8 cellular contexts compared by ENCODE assay signal in the genomic region with DNA sequence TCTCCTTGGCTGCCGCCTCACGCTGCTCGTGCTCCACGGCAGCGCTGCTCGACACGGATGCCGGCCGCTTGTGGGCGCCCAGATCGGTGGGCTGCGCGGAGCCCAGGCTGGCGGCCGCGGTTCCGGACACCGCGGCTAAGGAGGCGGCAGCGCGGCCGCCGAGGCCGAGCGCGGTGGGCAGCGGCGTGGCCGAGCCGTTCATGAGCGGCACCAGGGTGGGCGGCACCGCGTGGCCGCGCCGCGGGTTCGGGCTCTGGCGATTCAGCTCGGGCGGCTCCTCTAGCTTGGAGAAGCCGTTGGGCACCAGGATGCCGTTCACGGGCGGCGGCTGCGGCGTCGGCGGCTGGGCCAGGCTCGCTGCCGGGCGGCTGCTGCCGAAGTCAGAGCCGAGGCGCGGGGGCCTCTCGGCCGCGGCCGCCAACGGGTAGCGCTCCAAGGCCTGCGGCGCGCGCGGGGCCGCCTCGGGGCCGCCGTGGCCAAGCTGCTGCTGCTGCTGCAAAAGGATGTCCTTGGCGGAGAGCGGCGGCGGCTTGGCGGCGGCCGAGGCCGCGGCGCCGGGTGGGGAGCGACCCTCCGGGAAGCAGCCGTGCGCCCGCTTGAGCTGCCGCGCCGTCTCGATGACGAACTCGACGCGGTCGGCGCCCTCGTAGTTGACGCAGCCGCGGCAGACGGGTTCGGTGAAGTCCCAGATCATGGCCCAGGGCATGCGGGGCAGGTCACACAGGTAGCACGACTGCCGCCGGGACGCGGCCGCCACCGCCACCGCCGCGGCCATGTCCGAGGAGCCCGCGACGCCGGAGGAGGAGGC. TPM values are rescaled to one million over a fixed set of nuclear protein-coding genes. Genes with fewer than 3 reads are reported as not detected.
DNase-seq lines count a peak whose midpoint lies in the region; ATAC-seq, FAIRE-seq and TF ChIP-seq lines count a peak whose summit lies in the region.

No MANE protein-coding gene starts in this region.

- peaks cover 54% of the 10 kb centered on the region for H3K79me2 ChIP-seq in K562 (ENCODE audit: control insufficient read depth, insufficient read depth, low read length)

- peak overlapping the region; percentile 6; the same call in 1 of the 2 replicates for H2AFZ ChIP-seq in K562 (ENCODE audit: low read depth, low read length)

- POLR2A ChIA-PET in K562 (lab: Yijun Ruan, JAX): interaction anchor here (0.5 to 6.1 kb wide), 16 partner anchors 8 to 482 kb away, joined by 3 to 42 read pairs (median 4); partner anchors contain the start of gene TARBP1

- peak; percentile 47 for TF ChIP-seq POLR2A in K562 (conservative IDR thresholded peaks at IDR 0.05)

- CTCF ChIA-PET in K562 (lab: Yijun Ruan, JAX; ENCODE audit: low intra/inter-chr PET ratio): interaction anchor here (0.9 kb wide), 1 partner anchor 367 kb away, joined by 3 read pairs; no protein-coding TSS in a partner anchor

- H3K9ac ChIP-seq in K562 (ENCODE audit: insufficient read depth in 1 of 2, low read depth in 2 of 2, low read length in 2 of 2): peak overlapping the region; percentile 93 to 99

- peaks cover 41% of the 10 kb centered on the region for H3K36me3 ChIP-seq in K562 (ENCODE audit: control insufficient read depth, insufficient read depth, low read length)

- no peaks in the 10 kb centered on the region for H3K27me3 ChIP-seq in K562 (ENCODE audit: control insufficient read depth in 2 of 2, insufficient read depth in 2 of 2, low read length in 2 of 2)

- H3K4me2 ChIP-seq in K562 (ENCODE audit: insufficient read depth, low read length): peak overlapping the region; percentile 94

- no peak for TF ChIP-seq EP300 in K562 (IDR thresholded peaks at IDR 0.05; ENCODE audit: low read length)

- no TSS peak for BruUV-seq in K562 (replicated peaks; lab: Mats Ljungman, UMichigan)

- peaks cover 29% of the 10 kb centered on the region; the same call in 1 of the 2 replicates for H4K20me1 ChIP-seq in K562 (replicated peaks; ENCODE audit: control insufficient read depth, insufficient read depth, low read length)

- H3K4me1 ChIP-seq in K562 (replicated peaks in 1 of 2; ENCODE audit: control insufficient read depth in 2 of 2, insufficient read depth in 2 of 2, low read length in 2 of 2): peaks cover 41 to 47% of the 10 kb centered on the region in 2 experiments

- no peak for FAIRE-seq in K562 (lab: Jason Lieb, UNC)
- FAIRE-seq in urothelium cell line (lab: Jason Lieb, UNC): no peak

- H3K9me3 ChIP-seq in K562 (replicated peaks; ENCODE audit: control insufficient read depth, insufficient read depth, low read depth, low read length): no peaks in the 10 kb centered on the region

- intact Hi-C loops in K562 (cut with micrococcal nuclease): loop anchor here (1.0 to 10.0 kb wide), 3 partner anchors 110 to 896 kb away; partner anchors contain the start of gene B3GALNT2

- H3K27ac ChIP-seq in 22Rv1 (peak overlapping the region; percentile 100), K562 (ENCODE audit: extremely low read depth, low read depth, low read length) (peak overlapping the region; percentile 90)

- 1% methylated on average over 91 of the region's 122 CpGs for WGBS in K562 (ENCODE audit: insufficient coverage, low coverage, missing lambda C conversion rate)

- no peaks in the 10 kb centered on the region for H3K9me1 ChIP-seq in K562 (ENCODE audit: control insufficient read depth, insufficient read depth, low read length)

- TF ChIP-seq CTCF in 22Rv1 (IDR thresholded peaks at IDR 0.05) (peak; percentile 34), K562 (IDR thresholded peaks at IDR 0.05 in 2 of 3, conservative IDR thresholded peaks at IDR 0.05 in 1 of 3; ENCODE audit: insufficient read depth in 2 of 3, low read depth in 1 of 3, low read length in 3 of 3) (no peak)

- no peak; a peak in 1 of 4 replicates for TF ChIP-seq RAD21 in K562 (CRISPR knock-in tag; conservative IDR thresholded peaks at IDR 0.05 in 1 of 2, IDR thresholded peaks at IDR 0.05 in 1 of 2)

- in situ Hi-C loops in K562 (cut with MboI): no loop called here

- H3K4me3 ChIP-seq in K562: peak overlapping the region; percentile 69

- DNase-seq in T-helper 22 cell (ENCODE audit: low read depth): peak; percentile 69
- peak; percentile 32 to 74 (median 48) for DNase-seq in K562 (ENCODE audit: extremely low read depth in 1 of 4, low spot score in 3 of 4)
- DNase-seq in islet precursor cell: peak; percentile 71
- DNase-seq in stimulated activated CD4-positive, alpha-beta T cell treated with anti-CD3 and anti-CD28 coated beads, Interleukin-1b, Interleukin-23, amount 100 ng/mL, for 48 hours: peak; percentile 80
- DNase-seq in pons (ENCODE audit: low spot score): no peak
- no peak for DNase-seq in urothelium cell line (ENCODE audit: low spot score)

- ATAC-seq in GM21737 (IDR thresholded peaks at IDR 0.05; ENCODE audit: unreplicated experiment) (peak; percentile 14), K562 (no peak)

TF ChIP-seq in K562, 482 proteins besides CTCF, POLR2A, EP300 and RAD21 (continues in another document):
- TF ChIP-seq SOX6 (IDR thresholded peaks at IDR 0.05): 0 out of 2 replicates have a peak, but pooled peaks have one; percentile 15
- TF ChIP-seq MTA3 (IDR thresholded peaks at IDR 0.05; ENCODE audit: borderline replicate concordance): peak; percentile 6; the same call in 1 of the 2 replicates
- peak; percentile 87 for TF ChIP-seq FUS (optimal IDR thresholded peaks at IDR 0.05; ENCODE audit: low read depth, low read length)
- TF ChIP-seq BACH1 (tag; IDR thresholded peaks at IDR 0.05): no peak
- TF ChIP-seq FOXM1 (IDR thresholded peaks at IDR 0.05; ENCODE audit: low read depth): no peak
- peak; percentile 19; the same call in 1 of the 2 replicates for TF ChIP-seq FOXM1 (CRISPR knock-in tag; IDR thresholded peaks at IDR 0.05; ENCODE audit: low read depth)
- TF ChIP-seq CHD2 (IDR thresholded peaks at IDR 0.05; ENCODE audit: low read depth, low read length): 0 out of 2 replicates have a peak, but pooled peaks have one; percentile 13
- no peak for TF ChIP-seq KDM4B (IDR thresholded peaks at IDR 0.05; ENCODE audit: borderline replicate concordance in 2 of 2, low read depth in 1 of 2)
- TF ChIP-seq SMAD4 (CRISPR knock-in tag; conservative IDR thresholded peaks at IDR 0.05): peak; percentile 44
- peak in 2 of 3 experiments; percentile 48 to 80 for TF ChIP-seq YY1 (IDR thresholded peaks at IDR 0.05; ENCODE audit: borderline replicate concordance in 1 of 3, control insufficient read depth in 1 of 3, extremely low read depth in 1 of 3, insufficient read depth in 3 of 3, insufficient read length in 1 of 3, insufficient replicate concordance in 2 of 3, low read depth in 1 of 3, low read length in 2 of 3)
- TF ChIP-seq, protein P1, sequence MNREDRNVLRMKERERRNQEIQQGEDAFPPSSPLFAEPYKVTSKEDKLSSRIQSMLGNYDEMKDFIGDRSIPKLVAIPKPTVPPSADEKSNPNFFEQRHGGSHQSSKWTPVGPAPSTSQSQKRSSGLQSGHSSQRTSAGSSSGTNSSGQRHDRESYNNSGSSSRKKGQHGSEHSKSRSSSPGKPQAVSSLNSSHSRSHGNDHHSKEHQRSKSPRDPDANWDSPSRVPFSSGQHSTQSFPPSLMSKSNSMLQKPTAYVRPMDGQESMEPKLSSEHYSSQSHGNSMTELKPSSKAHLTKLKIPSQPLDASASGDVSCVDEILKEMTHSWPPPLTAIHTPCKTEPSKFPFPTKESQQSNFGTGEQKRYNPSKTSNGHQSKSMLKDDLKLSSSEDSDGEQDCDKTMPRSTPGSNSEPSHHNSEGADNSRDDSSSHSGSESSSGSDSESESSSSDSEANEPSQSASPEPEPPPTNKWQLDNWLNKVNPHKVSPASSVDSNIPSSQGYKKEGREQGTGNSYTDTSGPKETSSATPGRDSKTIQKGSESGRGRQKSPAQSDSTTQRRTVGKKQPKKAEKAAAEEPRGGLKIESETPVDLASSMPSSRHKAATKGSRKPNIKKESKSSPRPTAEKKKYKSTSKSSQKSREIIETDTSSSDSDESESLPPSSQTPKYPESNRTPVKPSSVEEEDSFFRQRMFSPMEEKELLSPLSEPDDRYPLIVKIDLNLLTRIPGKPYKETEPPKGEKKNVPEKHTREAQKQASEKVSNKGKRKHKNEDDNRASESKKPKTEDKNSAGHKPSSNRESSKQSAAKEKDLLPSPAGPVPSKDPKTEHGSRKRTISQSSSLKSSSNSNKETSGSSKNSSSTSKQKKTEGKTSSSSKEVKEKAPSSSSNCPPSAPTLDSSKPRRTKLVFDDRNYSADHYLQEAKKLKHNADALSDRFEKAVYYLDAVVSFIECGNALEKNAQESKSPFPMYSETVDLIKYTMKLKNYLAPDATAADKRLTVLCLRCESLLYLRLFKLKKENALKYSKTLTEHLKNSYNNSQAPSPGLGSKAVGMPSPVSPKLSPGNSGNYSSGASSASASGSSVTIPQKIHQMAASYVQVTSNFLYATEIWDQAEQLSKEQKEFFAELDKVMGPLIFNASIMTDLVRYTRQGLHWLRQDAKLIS (CRISPR knock-in tag; IDR thresholded peaks at IDR 0.05): peak; percentile 23

RNA-seq across cellular contexts. Expression of gene IRF2BP2, which starts 1.1 kb away (rescaled TPM):
- 23.6 and 29.2 TPM in 2 replicates for total RNA-seq in K562 (2011; cell fraction: chromatin; rRNA removed; ENCODE audit: low replicate concordance)
- 17.0 and 26.0 TPM in 2 replicates for total RNA-seq in K562 (2011; cell fraction: nucleolus; rRNA removed)
- total RNA-seq in K562 (2011; cell fraction: nucleoplasm; rRNA removed): 17.2 and 26.8 TPM in 2 replicates
- total RNA-seq in K562 (2014; rRNA removed) (24.4 and 38.8 TPM in 2 replicates), K562 (2014; rRNA removed; fragmentation: Illumina TruSeq; extraction: Trizol) (18.4 and 22.1 TPM in 2 replicates), K562 (2015; rRNA removed; fragmentation: Illumina TruSeq; extraction: Trizol) (35.3 and 39.1 TPM in 2 replicates), K562 (2021) (68.4 and 68.6 TPM in 2 replicates)
- polyA plus RNA-seq in K562 (2011; rRNA removed) (7.7 and 18.0 TPM in 2 replicates), K562 (2014; fragmentation: Illumina TruSeq; extraction: Trizol) (47.0 and 60.0 TPM in 2 replicates), K562 (2014; fragmentation: Nextera tagmentation; extraction: Ambion mirVana) (10 to 100 TPM; 11.4 to 18.2 TPM), K562 (2014; rRNA removed) (19.0 and 30.4 TPM in 2 replicates)
- polyA plus RNA-seq in K562 (2011; cell fraction: cytosol; rRNA removed): 12.4 and 22.0 TPM in 2 replicates
- 73.6 and 97.0 TPM in 2 replicates for polyA plus RNA-seq in K562 (2011; cell fraction: nucleus; rRNA removed)
- polyA plus RNA-seq in K562 (2012): 38.3 and 116 TPM in 2 replicates
- 10.8 and 16.9 TPM in 2 replicates for polyA minus RNA-seq in K562 (2011; rRNA and poly(A)+ RNA removed)
- polyA minus RNA-seq in K562 (2011; cell fraction: cytosol; rRNA and poly(A)+ RNA removed): 43.5 and 61.6 TPM in 2 replicates
- polyA minus RNA-seq in K562 (2011; cell fraction: nucleus; rRNA and poly(A)+ RNA removed): 22.5 and 41.3 TPM in 2 replicates

Comparison
In these comparisons a context has a peak if more than half of its experiments do, and no peak if none do; other contexts are left out.
1. DNase-seq: peak in T-helper 22 cell (single experiment), K562 (4 of 4), islet precursor cell (single experiment) and stimulated activated CD4-positive, alpha-beta T cell treated with anti-CD3 and anti-CD28 coated beads, Interleukin-1b, Interleukin-23, amount 100 ng/mL, for 48 hours (single experiment); none in pons (single experiment) and urothelium cell line (single experiment).